ENCODE assay signal across 21 cellular contexts in genomic region chr4:172727631-172728030, GRCh38.
DNase-seq lines count a peak whose midpoint lies in the region; ATAC-seq, FAIRE-seq and TF ChIP-seq lines count a peak whose summit lies in the region.
"Had no signal": no experiment of that assay in that cellular context is flagged by ENCODE, and none has a peak within 500 bp of the region (broad histone marks: within the 10 kb centered on the region; RNA-seq: fewer than 3 reads in every experiment).

No MANE protein-coding gene starts in this region.

- H3K36me3 ChIP-seq in Caco-2 (ENCODE audit: control insufficient read depth, insufficient read depth, low read length) (no peaks in the 10 kb centered on the region), kidney (ENCODE audit: control insufficient read depth in 1 of 2, insufficient read depth in 2 of 2, low read length in 2 of 2) (no peaks in the 10 kb centered on the region), Karpas-422 (ENCODE audit: insufficient read depth, low read length) (no peaks in the 10 kb centered on the region)
- H3K36me3 ChIP-seq: BE2C; BLaER1 treated with 17β-estradiol and CSF1 and Interleukin-3, amounts not matched to agents 10 nM and 100 nM; HAP-1 had no signal

- H3K9ac ChIP-seq in kidney (ENCODE audit: low read length in 2 of 2), result no peak overlapping the region
- H3K9ac ChIP-seq in Karpas-422 (ENCODE audit: low read length), result no peak overlapping the region
- H3K9ac ChIP-seq: BLaER1 treated with 17β-estradiol and CSF1 and Interleukin-3, amounts not matched to agents 10 nM and 100 nM had no signal

- H3K27me3 Mint-ChIP-seq in Caco-2 (ENCODE audit: insufficient read depth, unreplicated experiment) (no peaks in the 10 kb centered on the region), WTC11 (ENCODE audit: low read depth) (peaks cover 8% of the 10 kb centered on the region)
- no peaks in the 10 kb centered on the region for H3K27me3 Mint-ChIP-seq in naive thymus-derived CD8-positive, alpha-beta T cell
- H3K27me3 Mint-ChIP-seq: CD4-positive, alpha-beta T cell; CD8-positive, alpha-beta memory T cell had no signal

- ATAC-seq in WTC11, result no peak
- no peak for ATAC-seq in naive thymus-derived CD8-positive, alpha-beta T cell

- DNase-seq in Caco-2, result no peak
- DNase-seq in WTC11 (ENCODE audit: low spot score), result no peak
- DNase-seq in kidney, result no peak
- no peak for DNase-seq in caudate nucleus (lab: John Stamatoyannopoulos, UW)
- DNase-seq in Karpas-422, result no peak
- DNase-seq in naive thymus-derived CD8-positive, alpha-beta T cell, result no peak
- DNase-seq: ACHN; AML-193; BE2C; Calu3; CD4-positive, alpha-beta T cell; CD8-positive, alpha-beta memory T cell; DMS53; DMS79 treated with DMSO at 0.1 percent for 48 hours; GOT3; HFFc6 had no signal

- H3K36me3 Mint-ChIP-seq in Caco-2 (ENCODE audit: insufficient read depth, unreplicated experiment) (peaks cover 13% of the 10 kb centered on the region), WTC11 (peaks cover 2% of the 10 kb centered on the region)
- no peaks in the 10 kb centered on the region for H3K36me3 Mint-ChIP-seq in naive thymus-derived CD8-positive, alpha-beta T cell
- H3K36me3 Mint-ChIP-seq: CD14-positive monocyte; CD8-positive, alpha-beta memory T cell had no signal

- peaks cover 28% of the 10 kb centered on the region for H3K9me3 Mint-ChIP-seq in Caco-2 (ENCODE audit: unreplicated experiment)
- H3K9me3 Mint-ChIP-seq in WTC11, result peaks cover 31% of the 10 kb centered on the region
- H3K9me3 Mint-ChIP-seq in naive thymus-derived CD8-positive, alpha-beta T cell, result peaks cover 0 to 36% (median 11%) of the 10 kb centered on the region in 9 donors

- H3K4me2 ChIP-seq in Karpas-422 (ENCODE audit: low read depth, low read length, poor library complexity, severe bottlenecking), result no peak overlapping the region
- H3K4me2 ChIP-seq: BLaER1 treated with 17β-estradiol and CSF1 and Interleukin-3, amounts not matched to agents 10 nM and 100 nM had no signal

- TF ChIP-seq CTCF in Caco-2 (IDR thresholded peaks at IDR 0.05; ENCODE audit: insufficient read depth in 1 of 2, low read depth in 1 of 2, low read length in 1 of 2, severe bottlenecking in 1 of 2, unreplicated experiment in 1 of 2) (no peak), WTC11 (IDR thresholded peaks at IDR 0.05) (no peak), kidney (IDR thresholded peaks at IDR 0.05; ENCODE audit: borderline replicate concordance, extremely low read depth, insufficient read depth) (no peak)

- POLR2A ChIA-PET in Caco-2 (lab: Charles Lee), result no interaction called here
- POLR2A ChIA-PET in WTC11 (lab: Charles Lee), result no interaction called here
- POLR2A ChIA-PET in naive thymus-derived CD8-positive, alpha-beta T cell (lab: Charles Lee), result no interaction called here

- no TSS peak for BruUV-seq in Caco-2 (replicated peaks; lab: Mats Ljungman, UMichigan)

- peaks cover 24% of the 10 kb centered on the region for H3K4me1 Mint-ChIP-seq in Caco-2 (ENCODE audit: low read depth, unreplicated experiment)
- peaks cover 6% of the 10 kb centered on the region for H3K4me1 Mint-ChIP-seq in WTC11
- H3K4me1 Mint-ChIP-seq in naive thymus-derived CD8-positive, alpha-beta T cell, result no peaks in the 10 kb centered on the region
- H3K4me1 Mint-ChIP-seq: CD14-positive monocyte; CD8-positive, alpha-beta memory T cell had no signal

- H3K79me2 ChIP-seq in Karpas-422 (ENCODE audit: low read length), result no peaks in the 10 kb centered on the region

- intact Hi-C loops in Caco-2 (cut with micrococcal nuclease; ENCODE audit: unreplicated experiment), result loop anchor here (5.0 kb wide), 1 partner anchor 170 kb away; no protein-coding TSS in a partner anchor
- intact Hi-C loops in kidney (cut with DNase I), result no loop called here

- H3K4me1 ChIP-seq in Caco-2 (peaks cover 33% of the 10 kb centered on the region), kidney (ENCODE audit: control insufficient read depth in 1 of 2, insufficient read depth in 1 of 2, low read depth in 1 of 2, low read length in 2 of 2) (no peaks in the 10 kb centered on the region), Karpas-422 (ENCODE audit: low read length) (no peaks in the 10 kb centered on the region)
- H3K4me1 ChIP-seq: BE2C; BLaER1 treated with 17β-estradiol and CSF1 and Interleukin-3, amounts not matched to agents 10 nM and 100 nM; HAP-1 had no signal

- H4K20me1 ChIP-seq in Karpas-422 (ENCODE audit: insufficient read depth, low read depth, low read length), result no peaks in the 10 kb centered on the region
- H4K20me1 ChIP-seq: BLaER1 treated with 17β-estradiol and CSF1 and Interleukin-3, amounts not matched to agents 10 nM and 100 nM had no signal

- H3K27me3 ChIP-seq in Caco-2 (replicated peaks; ENCODE audit: control insufficient read depth, insufficient read depth, low read length) (no peaks in the 10 kb centered on the region), Karpas-422 (ENCODE audit: low read length) (no peaks in the 10 kb centered on the region)
- H3K27me3 ChIP-seq: BE2C; BLaER1 treated with 17β-estradiol and CSF1 and Interleukin-3, amounts not matched to agents 10 nM and 100 nM had no signal

- no peak overlapping the region for H2AFZ ChIP-seq in Karpas-422 (ENCODE audit: low read length)

- H3K4me3 ChIP-seq in Caco-2 (ENCODE audit: low read depth, low read length), result no peak overlapping the region
- H3K4me3 ChIP-seq in kidney (ENCODE audit: low read length in 2 of 2), result no peak overlapping the region
- no peak overlapping the region for H3K4me3 ChIP-seq in Karpas-422 (ENCODE audit: low read length)
- H3K4me3 ChIP-seq: BLaER1 treated with 17β-estradiol and CSF1 and Interleukin-3, amounts not matched to agents 10 nM and 100 nM; HAP-1 had no signal

- H3K27ac ChIP-seq in kidney (ENCODE audit: low read depth in 2 of 2, low read length in 2 of 2) (no peak overlapping the region), caudate nucleus (ENCODE audit: low read depth, low read length) (no peak overlapping the region), Karpas-422 (ENCODE audit: low read length) (no peak overlapping the region)
- H3K27ac ChIP-seq: BLaER1 treated with 17β-estradiol and CSF1 and Interleukin-3, amounts not matched to agents 10 nM and 100 nM had no signal

- H3K4me3 Mint-ChIP-seq in Caco-2 (ENCODE audit: unreplicated experiment), result no peak overlapping the region
- H3K4me3 Mint-ChIP-seq in WTC11, result no peak overlapping the region
- no peak overlapping the region for H3K4me3 Mint-ChIP-seq in naive thymus-derived CD8-positive, alpha-beta T cell
- H3K4me3 Mint-ChIP-seq: CD14-positive monocyte; CD4-positive, alpha-beta T cell; CD8-positive, alpha-beta memory T cell; HFFc6 had no signal

- H3K27ac Mint-ChIP-seq in Caco-2 (ENCODE audit: unreplicated experiment) (peak overlapping the region; percentile 46), WTC11 (no peak overlapping the region)
- no peak overlapping the region for H3K27ac Mint-ChIP-seq in naive thymus-derived CD8-positive, alpha-beta T cell
- H3K27ac Mint-ChIP-seq: CD14-positive monocyte; CD4-positive, alpha-beta T cell; CD8-positive, alpha-beta memory T cell; HFFc6 had no signal

- H3K9me2 ChIP-seq in Karpas-422 (replicated peaks; ENCODE audit: insufficient read depth, low read length), result no peaks in the 10 kb centered on the region

- peaks cover 3% of the 10 kb centered on the region; the same call in 1 of the 2 replicates for H3K9me3 ChIP-seq in Caco-2
- H3K9me3 ChIP-seq in kidney (ENCODE audit: control insufficient read depth in 1 of 2, low read length in 2 of 2), result peaks cover 0 to 3% of the 10 kb centered on the region in 2 donors
- H3K9me3 ChIP-seq in Karpas-422 (ENCODE audit: low read length), result no peaks in the 10 kb centered on the region
- H3K9me3 ChIP-seq: BE2C, HAP-1 had no signal

- FAIRE-seq in kidney (lab: Jason Lieb, UNC), result peak; percentile 80
- FAIRE-seq: GM12892, H54 had no signal

- CTCF ChIA-PET in Caco-2 (lab: Charles Lee), result no interaction called here
- CTCF ChIA-PET in WTC11 (lab: Charles Lee), result no interaction called here

TF ChIP-seq in WTC11, 78 proteins besides CTCF, POLR2A, EP300 and RAD21:
- no peak for TF ChIP-seq USF2 (CRISPR knock-in tag; IDR thresholded peaks at IDR 0.05)
- TF ChIP-seq MYBL2 (CRISPR knock-in tag; IDR thresholded peaks at IDR 0.05), result no peak
- peak; percentile 91 for TF ChIP-seq HMGA2 (CRISPR knock-in tag; IDR thresholded peaks at IDR 0.05)
- TF ChIP-seq ZSCAN18 (CRISPR knock-in tag; IDR thresholded peaks at IDR 0.05), result no peak
- TF ChIP-seq ZNF423 (CRISPR knock-in tag; IDR thresholded peaks at IDR 0.05), result no peak
- TF ChIP-seq NR3C1 (CRISPR knock-in tag; conservative IDR thresholded peaks at IDR 0.05; ENCODE audit: low read depth), result no peak
